In the genomic region with DNA sequence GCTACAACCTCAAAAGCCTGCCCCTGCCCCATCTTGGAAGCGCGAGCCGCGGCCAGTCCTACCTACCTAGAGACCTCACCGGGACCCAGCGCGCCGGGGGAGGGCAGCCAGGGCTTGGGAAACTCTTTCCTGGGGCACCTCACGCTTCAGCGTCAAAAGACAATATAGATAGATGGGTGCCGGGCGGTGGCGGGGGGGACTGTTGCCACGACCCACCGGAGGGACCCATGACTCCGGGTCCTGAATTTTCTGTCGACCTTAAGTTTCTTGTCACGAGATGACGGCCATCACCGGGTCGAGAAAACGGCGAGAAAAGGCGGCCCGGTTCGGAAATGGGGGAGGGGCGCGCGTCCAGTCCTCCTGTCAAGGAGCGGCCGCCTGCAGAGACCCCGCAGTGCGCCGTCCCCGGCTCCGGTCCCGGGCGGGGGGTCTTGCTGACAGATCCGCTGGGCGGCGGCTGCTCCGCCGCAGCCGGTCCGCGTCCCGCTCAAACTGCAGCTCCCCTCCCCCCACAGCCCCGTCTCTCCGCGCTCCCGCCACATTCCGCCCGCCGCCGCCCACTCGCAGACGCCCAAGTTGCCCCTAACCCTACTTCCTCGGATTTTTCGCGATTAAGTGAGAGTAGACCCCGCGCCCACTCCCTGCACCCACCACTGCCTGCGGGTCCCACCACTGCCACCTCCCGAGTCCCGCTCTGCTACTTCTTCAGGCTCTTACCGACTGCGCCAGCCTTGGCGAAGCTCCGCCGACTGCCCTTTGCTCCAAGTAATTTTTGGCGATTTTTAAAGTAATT, we compare ENCODE assay signal across 8 cellular contexts.
A peak's percentile ranks its signal among the peaks of the same experiment; 100 is the strongest.
DNase-seq lines count a peak whose midpoint lies in the region; ATAC-seq, FAIRE-seq and TF ChIP-seq lines count a peak whose summit lies in the region.

No MANE protein-coding gene starts in this region.

- POLR2A ChIA-PET in A549 (lab: Yijun Ruan, JAX): interaction anchor here (1.0 to 5.1 kb wide), 6 partner anchors 10 to 831 kb away, joined by 3 to 36 read pairs (median 7); partner anchors contain the start of genes EBPL and TRIM13

- ATAC-seq in A549 (peak; percentile 51 to 54), GM18870 (IDR thresholded peaks at IDR 0.05; ENCODE audit: unreplicated experiment) (peak; percentile 1), HG03342 (IDR thresholded peaks at IDR 0.05; ENCODE audit: unreplicated experiment) (peak; percentile 13)

- no peaks in the 10 kb centered on the region for H3K9me3 ChIP-seq in A549

- peak overlapping the region; percentile 80 for H3K4me3 ChIP-seq in A549

- H3K4me1 ChIP-seq in A549: peaks cover 25% of the 10 kb centered on the region; the same call in 2 of the 3 replicates

- no peak for TF ChIP-seq RAD21 in A549 (conservative IDR thresholded peaks at IDR 0.05 in 1 of 2, IDR thresholded peaks at IDR 0.05 in 1 of 2)

- peak; percentile 17; the same call in 1 of the 2 replicates for TF ChIP-seq POLR2A in A549 (IDR thresholded peaks at IDR 0.05; ENCODE audit: low read length)

- WGBS in A549 (ENCODE audit: missing lambda C conversion rate): under 1% methylated on average over 27 of the region's 71 CpGs

- TF ChIP-seq EP300 in A549 (IDR thresholded peaks at IDR 0.05): no peak

- CTCF ChIA-PET in A549 (lab: Yijun Ruan, JAX): interaction anchor here (0.8 to 4.1 kb wide), 4 partner anchors 13 to 105 kb away, joined by 3 to 22 read pairs (median 4); partner anchors contain the start of gene TRIM13

- FAIRE-seq in A549 (lab: Jason Lieb, UNC): no peak

- no peak; the same call in 2 of the 3 replicates for TF ChIP-seq CTCF in A549 (IDR thresholded peaks at IDR 0.05)

- peak overlapping the region; percentile 81 for H3K4me2 ChIP-seq in A549

- H3K27ac ChIP-seq in A549: peak overlapping the region; percentile 88 to 98

- DNase-seq in A549 (ENCODE audit: low read depth in 1 of 2, low spot score in 1 of 2) (peak in 1 of 2 experiments; percentile 43), T-helper 1 cell (peak; percentile 21 to 62 (median 39)), astrocyte of the hippocampus (ENCODE audit: low read depth, low spot score) (peak; percentile 67), iPS-NIHi11 (ENCODE audit: low spot score) (peak; percentile 49), cerebellar cortex (ENCODE audit: low spot score) (no peak)
- peak; percentile 48 for DNase-seq in stimulated activated CD4-positive, alpha-beta T cell treated with anti-CD3 and anti-CD28 coated beads, Interleukin-12 subunit alpha, Interleukin-12 subunit beta, amount 100 ng/mL, for 4 hours

TF ChIP-seq in A549, 52 proteins besides CTCF, POLR2A, EP300 and RAD21:
- TF ChIP-seq PHF8 (IDR thresholded peaks at IDR 0.05; ENCODE audit: borderline replicate concordance, low read depth): peak; percentile 23; the same call in 1 of the 2 replicates
- no peak for TF ChIP-seq ELK1 (IDR thresholded peaks at IDR 0.05; ENCODE audit: low read depth, low read length)
- no peak for TF ChIP-seq ZSCAN20 (CRISPR knock-in tag; IDR thresholded peaks at IDR 0.05)
- TF ChIP-seq JUNB (IDR thresholded peaks at IDR 0.05): no peak
- TF ChIP-seq REST (IDR thresholded peaks at IDR 0.05): no peak
- TF ChIP-seq, protein P1, sequence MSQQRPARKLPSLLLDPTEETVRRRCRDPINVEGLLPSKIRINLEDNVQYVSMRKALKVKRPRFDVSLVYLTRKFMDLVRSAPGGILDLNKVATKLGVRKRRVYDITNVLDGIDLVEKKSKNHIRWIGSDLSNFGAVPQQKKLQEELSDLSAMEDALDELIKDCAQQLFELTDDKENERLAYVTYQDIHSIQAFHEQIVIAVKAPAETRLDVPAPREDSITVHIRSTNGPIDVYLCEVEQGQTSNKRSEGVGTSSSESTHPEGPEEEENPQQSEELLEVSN (IDR thresholded peaks at IDR 0.05; ENCODE audit: borderline replicate concordance, low read depth): no peak
- no peak for TF ChIP-seq NFE2L2 (conservative IDR thresholded peaks at IDR 0.05; ENCODE audit: low read length)
- 0 out of 5 replicates have a peak, but pooled peaks of 1 of the 2 experiments have one; percentile 14 for TF ChIP-seq JUN (IDR thresholded peaks at IDR 0.05)
- TF ChIP-seq HOXB13 (CRISPR knock-in tag; IDR thresholded peaks at IDR 0.05; ENCODE audit: low read depth): no peak
- TF ChIP-seq, protein P2, sequence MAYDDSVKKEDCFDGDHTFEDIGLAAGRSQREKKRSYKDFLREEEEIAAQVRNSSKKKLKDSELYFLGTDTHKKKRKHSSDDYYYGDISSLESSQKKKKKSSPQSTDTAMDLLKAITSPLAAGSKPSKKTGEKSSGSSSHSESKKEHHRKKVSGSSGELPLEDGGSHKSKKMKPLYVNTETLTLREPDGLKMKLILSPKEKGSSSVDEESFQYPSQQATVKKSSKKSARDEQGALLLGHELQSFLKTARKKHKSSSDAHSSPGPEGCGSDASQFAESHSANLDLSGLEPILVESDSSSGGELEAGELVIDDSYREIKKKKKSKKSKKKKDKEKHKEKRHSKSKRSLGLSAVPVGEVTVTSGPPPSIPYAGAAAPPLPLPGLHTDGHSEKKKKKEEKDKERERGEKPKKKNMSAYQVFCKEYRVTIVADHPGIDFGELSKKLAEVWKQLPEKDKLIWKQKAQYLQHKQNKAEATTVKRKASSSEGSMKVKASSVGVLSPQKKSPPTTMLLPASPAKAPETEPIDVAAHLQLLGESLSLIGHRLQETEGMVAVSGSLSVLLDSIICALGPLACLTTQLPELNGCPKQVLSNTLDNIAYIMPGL (CRISPR knock-in tag; IDR thresholded peaks at IDR 0.05; ENCODE audit: borderline replicate concordance): no peak
- no peak for TF ChIP-seq EHF (CRISPR knock-in tag; IDR thresholded peaks at IDR 0.05)

Comparison
In these comparisons a context has a peak if more than half of its experiments do, and no peak if none do; other contexts are left out.
1. ATAC-seq: peak in every context shown above with its lines; median percentile 52 in A549; 13 in HG03342; 1 in GM18870.